13 cellular contexts compared by ENCODE assay signal in genomic region chr10:29160110-29160669, GRCh38.
DNase-seq lines count a peak whose midpoint lies in the region; ATAC-seq and FAIRE-seq lines count a peak whose summit lies in the region.
"Had no signal": no experiment of that assay in that cellular context is flagged by ENCODE, and none has a peak within 500 bp of the region (broad histone marks: within the 10 kb centered on the region; RNA-seq: fewer than 3 reads in every experiment).

No MANE protein-coding gene starts in this region.

- H3K9me3 ChIP-seq in iPS-18a (ENCODE audit: control insufficient read depth, low read depth, low read length) (peaks cover 2% of the 10 kb centered on the region), small intestine (ENCODE audit: control insufficient read depth, low read depth) (no peaks in the 10 kb centered on the region)
- H3K9me3 ChIP-seq: BE2C had no signal

- H3K27me3 ChIP-seq in ACC112 (ENCODE audit: insufficient read depth, low read length) = no peaks in the 10 kb centered on the region
- H3K27me3 ChIP-seq in iPS-18a (ENCODE audit: control insufficient read depth, insufficient read depth, low read length) = no peaks in the 10 kb centered on the region
- no peaks in the 10 kb centered on the region for H3K27me3 ChIP-seq in small intestine (ENCODE audit: control insufficient read depth in 2 of 2, insufficient read depth in 2 of 2, low read length in 2 of 2)
- H3K27me3 ChIP-seq: BE2C had no signal

- H3K4me1 ChIP-seq in ACC112 (ENCODE audit: control insufficient read depth, insufficient read depth, low read length, unreplicated experiment) = peaks cover 21% of the 10 kb centered on the region
- H3K4me1 ChIP-seq in iPS-18a (ENCODE audit: control insufficient read depth, low read depth, low read length) = peaks cover 11% of the 10 kb centered on the region
- no peaks in the 10 kb centered on the region for H3K4me1 ChIP-seq in small intestine (ENCODE audit: control insufficient read depth in 2 of 2, insufficient read depth in 1 of 2, low read depth in 1 of 2, low read length in 1 of 2)
- H3K4me1 ChIP-seq: BE2C had no signal

- H3K4me3 ChIP-seq in ACC112 (ENCODE audit: low read depth, low read length) (peak overlapping the region; percentile 5; the same call in 1 of the 2 replicates), iPS-18a (ENCODE audit: low read length) (no peak overlapping the region), small intestine (ENCODE audit: low read depth in 1 of 2, low read length in 2 of 2) (no peak overlapping the region)
- H3K4me3 ChIP-seq: GM12878 had no signal

- H3K79me2 ChIP-seq in ACC112 (ENCODE audit: control insufficient read depth, insufficient read depth, low read length, unreplicated experiment) = no peaks in the 10 kb centered on the region

- peak overlapping the region; percentile 0 for H3K9ac ChIP-seq in iPS-18a (ENCODE audit: low read length)

- H3K27ac ChIP-seq in ACC112 (ENCODE audit: low read depth, low read length) (peak overlapping the region; percentile 65), iPS-18a (ENCODE audit: low read length) (peak overlapping the region; percentile 67), small intestine (ENCODE audit: low read depth in 1 of 2, low read length in 1 of 2) (no peak overlapping the region)
- H3K27ac ChIP-seq: HL-60 had no signal

- no peaks in the 10 kb centered on the region for H3K36me3 ChIP-seq in ACC112 (ENCODE audit: insufficient read depth, low read length)
- H3K36me3 ChIP-seq in iPS-18a (ENCODE audit: control insufficient read depth, low read depth, low read length) = no peaks in the 10 kb centered on the region
- H3K36me3 ChIP-seq in small intestine (ENCODE audit: control insufficient read depth in 2 of 2, insufficient read depth in 2 of 2, low read length in 2 of 2) = no peaks in the 10 kb centered on the region
- H3K36me3 ChIP-seq: BE2C had no signal

- no peak for ATAC-seq in HG03045 (IDR thresholded peaks at IDR 0.05; ENCODE audit: unreplicated experiment)
- ATAC-seq: GM12878 had no signal

- no peak for FAIRE-seq in small intestine (lab: Jason Lieb, UNC)
- FAIRE-seq: GM12878 had no signal

- DNase-seq in HT1080 (ENCODE audit: low read depth) (peak; percentile 92), astrocyte of the hippocampus (ENCODE audit: low read depth, low spot score) (peak; percentile 93), cerebellum (ENCODE audit: low spot score) (no peak), NCI-H345 treated with DMSO at 0.1 percent for 48 hours (lab: John Stamatoyannopoulos, UW; ENCODE audit: unreplicated experiment) (no peak), small intestine (no peak)
- DNase-seq: BE2C, naive B cell, NCI-H345 had no signal

- WGBS in small intestine, 3 donors = 79 to 82% (median 82%) methylated on average over 7 of the region's 7 CpGs

- H2AFZ ChIP-seq in ACC112 (ENCODE audit: low read length, unreplicated experiment) = peak overlapping the region; percentile 11

Comparison
In these comparisons a context has a peak if more than half of its experiments do, and no peak if none do; other contexts are left out.
1. H3K27ac ChIP-seq: peak in ACC112 (single experiment) and iPS-18a (single experiment); none in small intestine (0 of 2).
2. DNase-seq: peak in HT1080 (single experiment) and astrocyte of the hippocampus (single experiment); none in cerebellum (single experiment), NCI-H345 treated with DMSO at 0.1 percent for 48 hours (single experiment) and small intestine (single experiment).